8 cellular contexts compared by ENCODE assay signal in genomic region chr11:62727833-62728721, GRCh38. TPM values are rescaled to one million over a fixed set of nuclear protein-coding genes. Genes with fewer than 3 reads are reported as not detected.
DNase-seq lines count a peak whose midpoint lies in the region; ATAC-seq and TF ChIP-seq lines count a peak whose summit lies in the region.

TSS of gene TTC9C (plus strand) at chr11:62728486. CDS start at chr11:62728849, 363 bp downstream.

- peaks cover 17% of the 10 kb centered on the region for H3K36me3 ChIP-seq in CD8-positive, alpha-beta memory T cell (ENCODE audit: insufficient read depth, low read length)

- CTCF ChIA-PET in CD8-positive, alpha-beta memory T cell (lab: Charles Lee), result interaction anchor here (0.8 to 3.6 kb wide), 16 partner anchors 11 to 303 kb away, joined by 3 to 13 read pairs (median 6); partner anchors contain the start of genes EEF1G, LBHD1, POLR2G and SLC3A2
- CTCF ChIA-PET in activated CD8-positive, alpha-beta memory T cell treated with anti-CD3 and anti-CD28 coated beads for 36 hours (lab: Charles Lee), result interaction anchor here (0.8 to 2.1 kb wide), 5 partner anchors 11 to 58 kb away, joined by 3 to 11 read pairs (median 4); partner anchors contain the start of gene TAF6L

- no peaks in the 10 kb centered on the region for H3K27me3 ChIP-seq in CD8-positive, alpha-beta memory T cell (ENCODE audit: insufficient read depth, low read length, poor library complexity, severe bottlenecking)

- TF ChIP-seq CTCF in GM20000 (IDR thresholded peaks at IDR 0.05; ENCODE audit: extremely low read depth, missing control alignments), result no peak

- no peaks in the 10 kb centered on the region for H3K9me3 Mint-ChIP-seq in CD8-positive, alpha-beta memory T cell
- no peaks in the 10 kb centered on the region for H3K9me3 Mint-ChIP-seq in effector memory CD8-positive, alpha-beta T cell

- H3K9me3 ChIP-seq in CD8-positive, alpha-beta memory T cell (ENCODE audit: low read length), result no peaks in the 10 kb centered on the region

- ATAC-seq in effector memory CD8-positive, alpha-beta T cell (replicated peaks), result peak; percentile 62

- peak; percentile 80 to 95 (median 92) for DNase-seq in CD8-positive, alpha-beta memory T cell
- DNase-seq in GM20000 (ENCODE audit: low spot score), result peak; percentile 87
- DNase-seq in HT-29 (ENCODE audit: low spot score), result peak; percentile 100
- DNase-seq in NOMO-1 (lab: John Stamatoyannopoulos, UW; ENCODE audit: unreplicated experiment in 2 of 2), result peak; percentile 92 to 97
- peak; percentile 78 to 85 (median 81) for DNase-seq in effector memory CD8-positive, alpha-beta T cell
- DNase-seq in medulla oblongata (ENCODE audit: extremely low spot score), result peak; percentile 99
- DNase-seq in stimulated activated CD8-positive, alpha-beta memory T cell treated with anti-CD3 and anti-CD28 coated beads, Interleukin-12 subunit alpha, Interleukin-12 subunit beta, amount 100 ng/mL, for 1 hour (ENCODE audit: low read depth), result peak; percentile 75

- H3K27ac Mint-ChIP-seq in CD8-positive, alpha-beta memory T cell, result peak within 1 kb of the TSS; percentile 93 to 99 (median 98)
- H3K27ac Mint-ChIP-seq in effector memory CD8-positive, alpha-beta T cell, result peak within 1 kb of the TSS; percentile 98 to 99

- peak within 1 kb of the TSS; percentile 90 for H3K27ac ChIP-seq in CD8-positive, alpha-beta memory T cell (ENCODE audit: low read depth, low read length)

- H3K4me1 ChIP-seq in CD8-positive, alpha-beta memory T cell (ENCODE audit: insufficient read depth, low read length), result peaks cover 43% of the 10 kb centered on the region

- H3K4me1 Mint-ChIP-seq in CD8-positive, alpha-beta memory T cell, result peaks cover 52 to 59% (median 58%) of the 10 kb centered on the region in 3 donors
- peaks cover 37 to 41% of the 10 kb centered on the region in 2 donors for H3K4me1 Mint-ChIP-seq in effector memory CD8-positive, alpha-beta T cell (ENCODE audit: low read depth in 2 of 2)

- peaks cover 0 to 3% of the 10 kb centered on the region in 2 donors for H3K27me3 Mint-ChIP-seq in CD8-positive, alpha-beta memory T cell
- H3K27me3 Mint-ChIP-seq in effector memory CD8-positive, alpha-beta T cell, result no peaks in the 10 kb centered on the region

- peak within 1 kb of the TSS; percentile 99 for H3K4me3 ChIP-seq in CD8-positive, alpha-beta memory T cell (ENCODE audit: low read length)

- H3K36me3 Mint-ChIP-seq in CD8-positive, alpha-beta memory T cell, result peaks cover 5 to 61% (median 16%) of the 10 kb centered on the region in 3 donors
- H3K36me3 Mint-ChIP-seq in effector memory CD8-positive, alpha-beta T cell (ENCODE audit: insufficient read depth), result peaks cover 72% of the 10 kb centered on the region

- POLR2A ChIA-PET in CD8-positive, alpha-beta memory T cell (lab: Charles Lee), result interaction anchor here (0.5 to 4.0 kb wide), 38 partner anchors 11 to 1590 kb away, joined by 3 to 70 read pairs (median 6); partner anchors contain the start of genes B3GAT3, BSCL2, C11orf98 and CSKMT
- POLR2A ChIA-PET in activated CD8-positive, alpha-beta memory T cell treated with anti-CD3 and anti-CD28 coated beads for 36 hours (lab: Charles Lee), result interaction anchor here (0.6 to 2.9 kb wide), 17 partner anchors 17 to 995 kb away, joined by 3 to 26 read pairs (median 5); partner anchors contain the start of genes C11orf98, CSKMT, EEF1G and LBHD1

- H3K4me3 Mint-ChIP-seq in CD8-positive, alpha-beta memory T cell, result peak within 1 kb of the TSS; percentile 92 to 99 (median 98)
- H3K4me3 Mint-ChIP-seq in effector memory CD8-positive, alpha-beta T cell, result peak within 1 kb of the TSS; percentile 96 to 97

RNA-seq across cellular contexts. Expression of gene TTC9C, which starts in this region (rescaled TPM):
- total RNA-seq in CD8-positive, alpha-beta memory T cell, result 10 to 100 TPM; 36.7 to 37.2 TPM
- polyA plus RNA-seq in CD8-positive, alpha-beta memory T cell, result 22.2 TPM
- total RNA-seq in HT-29 (2014; rRNA removed; shearing (Covaris generic)), result 32.4 and 45.5 TPM in 2 replicates
- 10 to 100 TPM; 31.6 to 33.2 TPM for total RNA-seq in activated CD8-positive, alpha-beta memory T cell treated with anti-CD3 and anti-CD28 coated beads for 36 hours

Comparison
In these comparisons a context has a peak if more than half of its experiments do, and no peak if none do; other contexts are left out.
1. Peak in every context shown above with its lines: DNase-seq, ATAC-seq, H3K4me3 ChIP-seq and H3K27ac ChIP-seq.